13 cellular contexts compared by ENCODE assay signal in the genomic region with DNA sequence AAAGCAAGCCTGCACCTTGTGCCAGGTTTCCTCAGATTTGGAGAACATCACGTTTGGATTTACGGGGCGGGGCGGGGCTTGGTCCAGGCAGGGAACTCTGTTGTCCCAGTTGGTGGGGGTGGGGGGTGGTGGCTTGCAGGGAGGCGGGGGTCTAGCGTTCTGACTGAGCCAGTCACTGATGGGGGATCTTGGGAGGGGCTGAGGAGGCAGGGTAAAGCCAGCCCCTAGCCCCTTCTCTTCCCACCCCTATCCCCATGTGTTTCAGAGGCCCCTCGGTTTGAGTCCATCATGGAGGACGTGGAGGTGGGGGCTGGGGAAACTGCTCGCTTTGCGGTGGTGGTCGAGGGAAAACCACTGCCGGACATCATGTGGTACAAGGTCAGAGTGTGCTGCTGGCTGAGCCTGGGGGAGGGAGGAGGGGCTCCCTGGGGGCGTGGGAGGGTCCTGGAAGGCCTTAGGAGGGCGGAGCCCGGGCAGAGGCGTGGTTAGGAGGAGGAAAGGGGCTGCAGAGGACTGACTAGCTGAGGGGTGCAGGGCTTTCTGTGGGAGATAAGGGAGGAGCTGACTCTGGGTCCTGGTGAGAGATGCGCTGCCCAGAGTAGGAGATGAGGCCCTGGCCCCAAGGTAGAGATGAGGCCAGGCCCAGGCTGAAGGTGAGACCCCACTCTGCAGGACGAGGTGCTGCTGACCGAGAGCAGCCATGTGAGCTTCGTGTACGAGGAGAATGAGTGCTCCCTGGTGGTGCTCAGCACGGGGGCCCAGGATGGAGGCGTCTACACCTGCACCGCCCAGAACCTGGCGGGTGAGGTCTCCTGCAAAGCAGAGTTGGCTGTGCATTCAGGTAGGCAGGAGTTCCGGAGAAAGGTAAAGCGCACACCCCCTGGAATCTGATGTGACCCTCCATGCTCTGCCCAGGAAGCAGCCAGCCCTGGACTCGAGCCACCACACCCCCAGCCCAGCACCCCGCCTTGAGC. TPM values are rescaled to one million over a fixed set of nuclear protein-coding genes. Genes with fewer than 3 reads are reported as not detected.
DNase-seq lines count a peak whose midpoint lies in the region; ATAC-seq and TF ChIP-seq lines count a peak whose summit lies in the region.
"Had no signal": no experiment of that assay in that cellular context is flagged by ENCODE, and none has a peak within 500 bp of the region (broad histone marks: within the 10 kb centered on the region; RNA-seq: fewer than 3 reads in every experiment).

No MANE protein-coding gene starts in this region.

- peaks cover 5% of the 10 kb centered on the region in 2 donors for H3K4me1 Mint-ChIP-seq in natural killer cell

- H3K27ac Mint-ChIP-seq in natural killer cell: no peak overlapping the region
- H3K27ac Mint-ChIP-seq: activated CD8-positive, alpha-beta T cell treated with anti-CD3 and anti-CD28 coated beads for 36 hours had no signal

- intact Hi-C loops in cardiac septum (cut with DNase I) (loop anchor here (5.0 kb wide), 1 partner anchor 50 kb away; no protein-coding TSS in a partner anchor), uterus (cut with DNase I; ENCODE audit: low total_unique reads) (loop anchor here (5.0 kb wide), 1 partner anchor 50 kb away; no protein-coding TSS in a partner anchor), natural killer cell (cut with micrococcal nuclease) (loop anchor here (5.0 kb wide), 1 partner anchor 55 kb away; no protein-coding TSS in a partner anchor)

- TF ChIP-seq CTCF in cardiac muscle cell (IDR thresholded peaks at IDR 0.05; ENCODE audit: low read depth, low read length) (no peak), uterus (IDR thresholded peaks at IDR 0.05) (no peak), natural killer cell (IDR thresholded peaks at IDR 0.05) (no peak)

- ATAC-seq in natural killer cell: no peak

- peaks cover 24% of the 10 kb centered on the region for H3K4me1 ChIP-seq in cardiac muscle cell (ENCODE audit: low read depth)
- H3K4me1 ChIP-seq in uterus: peaks cover 0 to 5% of the 10 kb centered on the region in 2 donors
- H3K4me1 ChIP-seq: SJSA1 had no signal

- H3K27ac ChIP-seq in cardiac muscle cell (peak overlapping the region; percentile 9), uterus (peak overlapping the region; percentile 64 to 66)
- H3K27ac ChIP-seq: HL-60, SJSA1 had no signal

- H3K36me3 ChIP-seq in cardiac muscle cell: peaks cover 42% of the 10 kb centered on the region
- H3K36me3 ChIP-seq in uterus: no peaks in the 10 kb centered on the region
- H3K36me3 ChIP-seq: SJSA1 had no signal

- no peak overlapping the region for H3K4me3 ChIP-seq in cardiac muscle cell
- peak overlapping the region; percentile 33 for H3K4me3 ChIP-seq in iPS-11a (ENCODE audit: low read depth, low read length)
- no peak overlapping the region for H3K4me3 ChIP-seq in uterus
- H3K4me3 ChIP-seq: lung, SJSA1 had no signal

- H3K4me3 Mint-ChIP-seq in natural killer cell: no peak overlapping the region
- H3K4me3 Mint-ChIP-seq: activated CD8-positive, alpha-beta T cell treated with anti-CD3 and anti-CD28 coated beads for 36 hours had no signal

- TF ChIP-seq POLR2A in uterus (IDR thresholded peaks at IDR 0.05): no peak

- H3K27me3 ChIP-seq in cardiac muscle cell (no peaks in the 10 kb centered on the region), uterus (no peaks in the 10 kb centered on the region)
- H3K27me3 ChIP-seq: SJSA1 had no signal

- H3K27me3 Mint-ChIP-seq in natural killer cell (ENCODE audit: low read depth in 2 of 2): peaks cover 14 to 17% of the 10 kb centered on the region in 2 donors

- no peaks in the 10 kb centered on the region for H3K36me3 Mint-ChIP-seq in natural killer cell

- DNase-seq in cardiac muscle cell (ENCODE audit: low read depth in 1 of 2, low spot score in 1 of 2): peak in 1 of 2 donors; percentile 79
- DNase-seq in cardiac septum (ENCODE audit: low spot score): no peak
- peak; percentile 62 to 66 for DNase-seq in uterus
- no peak for DNase-seq in GM03348 (ENCODE audit: low spot score)
- DNase-seq in natural killer cell: no peak
- DNase-seq: NCI-H2107 had no signal

- no peaks in the 10 kb centered on the region for H3K9me3 Mint-ChIP-seq in natural killer cell
- H3K9me3 Mint-ChIP-seq: activated CD8-positive, alpha-beta T cell treated with anti-CD3 and anti-CD28 coated beads for 36 hours had no signal

- no peaks in the 10 kb centered on the region for H3K9me3 ChIP-seq in cardiac muscle cell (ENCODE audit: low read depth)
- no peaks in the 10 kb centered on the region for H3K9me3 ChIP-seq in uterus
- H3K9me3 ChIP-seq: SJSA1 had no signal

RNA-seq across cellular contexts. Expression of gene GMPPA, which starts 21.8 kb away (rescaled TPM):
- total RNA-seq in cardiac muscle cell (35.0 and 45.5 TPM in 2 replicates), cardiac septum (22.6 TPM), uterus (10 to 100 TPM; 14.1 to 39.5 (median 27.6) TPM), natural killer cell (10 to 100 TPM; 27.6 to 36.3 (median 33.8) TPM)
- 52.7 and 67.5 TPM in 2 replicates for polyA plus RNA-seq in cardiac muscle cell

RNA-seq across cellular contexts. Expression of gene ASIC4, which starts 37.4 kb away (rescaled TPM):
- total RNA-seq in cardiac muscle cell (6.4 and 9.5 TPM in 2 replicates), cardiac septum (0.32 TPM), uterus (under 1 TPM in 2 of 4 donors, not detected in 2; 0.21 to 0.30 TPM), natural killer cell (under 1 TPM in 2 of 3 donors, not detected in 1; 0.12 to 0.20 TPM)
- 3.3 and 4.3 TPM in 2 replicates for polyA plus RNA-seq in cardiac muscle cell
- total RNA-seq: activated CD8-positive, alpha-beta T cell treated with anti-CD3 and anti-CD28 coated beads for 36 hours; epithelial cell of proximal tubule; SJSA1 had no signal
- polyA plus RNA-seq: AG04450 had no signal

RNA-seq across cellular contexts. Expression of gene SPEG, which starts 42.2 kb away (rescaled TPM):
- total RNA-seq in cardiac muscle cell (275 and 292 TPM in 2 replicates), cardiac septum (199 TPM), uterus (100 to 1,000 TPM in 1 of 4 donors, 10 to 100 TPM in 3; 22.9 to 318 (median 36.1) TPM), natural killer cell (1 to 10 TPM in 2 of 3 donors, under 1 TPM in 1; 0.35 to 1.5 (median 1.2) TPM)
- 185 and 188 TPM in 2 replicates for polyA plus RNA-seq in cardiac muscle cell

RNA-seq across cellular contexts. Expression of gene DES, which starts 58.7 kb away (rescaled TPM):
- total RNA-seq in cardiac muscle cell: 37.2 and 47.0 TPM in 2 replicates
- 17.5 and 20.4 TPM in 2 replicates for polyA plus RNA-seq in cardiac muscle cell
- total RNA-seq in cardiac septum: 21,230 TPM
- total RNA-seq in uterus: 1,000 to 10,000 TPM in 2 of 4 donors, 100 to 1,000 TPM in 2; 578 to 3,551 (median 1,628) TPM
- not detected for total RNA-seq in natural killer cell
- total RNA-seq: activated CD8-positive, alpha-beta T cell treated with anti-CD3 and anti-CD28 coated beads for 36 hours; epithelial cell of proximal tubule had no signal

Comparison
In these comparisons a context has a peak if more than half of its experiments do, and no peak if none do; other contexts are left out.
1. DNase-seq: peak in uterus (2 of 2); none in cardiac septum (single experiment), GM03348 (single experiment) and natural killer cell (single experiment).
2. RNA of gene SPEG, which starts 42.2 kb away (total RNA-seq): 275 to 292 TPM in cardiac muscle cell, 199 TPM in cardiac septum (single experiment) and 22.9 to 318 TPM in uterus; 0.35 to 1.5 TPM in natural killer cell; every median in the first group is over 4 times any median in the second.